In the genomic region with DNA sequence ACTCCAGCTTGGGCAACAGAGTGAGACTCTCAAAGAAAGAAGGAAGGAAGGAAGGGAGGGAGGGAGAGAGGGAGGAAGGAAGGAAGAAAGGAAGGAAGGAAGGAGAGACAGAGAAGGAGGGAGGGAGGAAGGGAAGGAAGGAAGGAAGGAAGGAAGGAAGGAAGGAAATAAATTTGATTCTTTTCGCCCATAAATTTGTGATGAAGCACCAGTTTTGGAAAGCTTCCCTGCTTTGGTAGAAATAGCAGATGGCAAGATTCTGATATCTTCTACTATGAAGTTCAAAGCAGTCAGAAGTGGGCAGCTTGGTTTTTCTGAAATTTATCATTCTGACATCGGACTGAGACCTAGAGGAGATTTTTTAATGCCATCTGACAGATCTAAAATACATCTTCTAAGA, we compare ENCODE assay signal across 29 cellular contexts.
"Had no signal": no experiment of that assay in that cellular context is flagged by ENCODE, and none has a peak within 500 bp of the region (broad histone marks: within the 10 kb centered on the region; RNA-seq: fewer than 3 reads in every experiment).

No MANE protein-coding gene starts in this region.

- H3K79me2 ChIP-seq: hepatocyte had no signal

- ATAC-seq: effector memory CD8-positive, alpha-beta T cell; esophagus mucosa; foreskin keratinocyte; gastrocnemius medialis; gastroesophageal sphincter; heart left ventricle; heart right ventricle had no signal

- H2AFZ ChIP-seq: hepatocyte had no signal

- H3K4me1 ChIP-seq: colonic mucosa, foreskin keratinocyte, gastrocnemius medialis, gastroesophageal sphincter had no signal

- H3K27ac Mint-ChIP-seq: dendritic cell treated with granulocyte-macrophage colony-stimulating factor and Interleukin-4, amounts not matched to agents 40 ng/mL and 50 ng/mL, for 4 days; effector memory CD8-positive, alpha-beta T cell; endodermal cell had no signal

- H3K9me3 Mint-ChIP-seq: dendritic cell treated with granulocyte-macrophage colony-stimulating factor and Interleukin-4, amounts not matched to agents 40 ng/mL and 50 ng/mL, for 4 days; effector memory CD8-positive, alpha-beta T cell; endodermal cell had no signal

- H3K9me3 ChIP-seq: colonic mucosa, esophagus muscularis mucosa, gastrocnemius medialis, gastroesophageal sphincter, heart left ventricle, heart right ventricle had no signal

- FAIRE-seq: endometrium, endothelial cell of umbilical vein, frontal cortex had no signal

- H3K4me3 ChIP-seq: colonic mucosa, coronary artery, dorsolateral prefrontal cortex, esophagus muscularis mucosa, gastrocnemius medialis, gastroesophageal sphincter, heart left ventricle, heart right ventricle, hepatocyte had no signal

- H3K27me3 Mint-ChIP-seq: dendritic cell treated with granulocyte-macrophage colony-stimulating factor and Interleukin-4, amounts not matched to agents 40 ng/mL and 50 ng/mL, for 4 days had no signal

- H3K27me3 ChIP-seq: colonic mucosa, esophagus muscularis mucosa, foreskin keratinocyte, gastroesophageal sphincter, hepatocyte had no signal

- DNase-seq: colonic mucosa; cortex of kidney; dermis blood vessel endothelial cell; dorsolateral prefrontal cortex; effector CD4-positive, alpha-beta T cell; effector CD8-positive, alpha-beta T cell; effector memory CD4-positive, alpha-beta T cell; effector memory CD8-positive, alpha-beta T cell; erythroblast; foreskin fibroblast; foreskin keratinocyte; foreskin melanocyte; gastrocnemius medialis; glutamatergic neuron; head of caudate nucleus; heart left ventricle; heart right ventricle; hippocampal formation had no signal

- H3K36me3 ChIP-seq: colonic mucosa, esophagus muscularis mucosa, gastrocnemius medialis, gastroesophageal sphincter, heart left ventricle, heart right ventricle had no signal

- H3K4me2 ChIP-seq: hepatocyte had no signal

- H3K4me3 Mint-ChIP-seq: dendritic cell treated with granulocyte-macrophage colony-stimulating factor and Interleukin-4, amounts not matched to agents 40 ng/mL and 50 ng/mL, for 4 days; effector memory CD8-positive, alpha-beta T cell; endodermal cell had no signal

- H3K27ac ChIP-seq: colonic mucosa, coronary artery, dorsolateral prefrontal cortex, epithelial cell of prostate, esophagus muscularis mucosa, foreskin keratinocyte, gastrocnemius medialis, gastroesophageal sphincter, heart left ventricle, heart right ventricle, hepatocyte had no signal
